ENCODE assay signal across 18 cellular contexts in genomic region chr7:95479992-95480624, GRCh38. TPM values are rescaled to one million over a fixed set of nuclear protein-coding genes. Genes with fewer than 3 reads are reported as not detected.
A peak's percentile ranks its signal among the peaks of the same experiment; 100 is the strongest.
DNase-seq lines count a peak whose midpoint lies in the region; ATAC-seq and TF ChIP-seq lines count a peak whose summit lies in the region.
"Had no signal": no experiment of that assay in that cellular context is flagged by ENCODE, and none has a peak within 500 bp of the region (broad histone marks: within the 10 kb centered on the region; RNA-seq: fewer than 3 reads in every experiment).

No MANE protein-coding gene starts in this region.

- H3K9ac ChIP-seq in DND-41 (ENCODE audit: low read depth, low read length), result no peak overlapping the region

- H3K4me1 ChIP-seq in DND-41 (ENCODE audit: insufficient read depth, low read length), result peaks cover 26% of the 10 kb centered on the region
- H3K4me1 ChIP-seq in Peyer's patch, result no peaks in the 10 kb centered on the region
- no peaks in the 10 kb centered on the region for H3K4me1 ChIP-seq in prostate gland (replicated peaks)
- no peaks in the 10 kb centered on the region for H3K4me1 ChIP-seq in OCI-LY7 (ENCODE audit: insufficient read depth, low read length, poor library complexity, severe bottlenecking)

- no peak for TF ChIP-seq POLR2A in Peyer's patch (IDR thresholded peaks at IDR 0.05)
- TF ChIP-seq POLR2A in prostate gland (IDR thresholded peaks at IDR 0.05), result no peak

- H3K9me3 ChIP-seq in DND-41 (ENCODE audit: insufficient read depth, low read length, severe bottlenecking), result no peaks in the 10 kb centered on the region
- no peaks in the 10 kb centered on the region for H3K9me3 ChIP-seq in Peyer's patch
- H3K9me3 ChIP-seq in prostate gland, result no peaks in the 10 kb centered on the region
- no peaks in the 10 kb centered on the region for H3K9me3 ChIP-seq in OCI-LY7 (ENCODE audit: low read length)
- H3K9me3 ChIP-seq: ovary, thyroid gland had no signal

- BruUV-seq in OCI-LY7 (replicated peaks; lab: Mats Ljungman, UMichigan), result no TSS peak

- ATAC-seq in DND-41 (ENCODE audit: insufficient read depth, low read depth) (no peak), GM19324 (IDR thresholded peaks at IDR 0.05; ENCODE audit: low FRiP score, unreplicated experiment) (peak; percentile 58), GM21825 (IDR thresholded peaks at IDR 0.05; ENCODE audit: unreplicated experiment) (peak; percentile 50), HG03342 (IDR thresholded peaks at IDR 0.05; ENCODE audit: unreplicated experiment) (peak; percentile 77)
- ATAC-seq: CD8-positive, alpha-beta T cell; T-helper 17 cell had no signal

- H3K4me2 ChIP-seq in DND-41 (ENCODE audit: insufficient read depth, low read length), result no peak overlapping the region
- no peak overlapping the region for H3K4me2 ChIP-seq in OCI-LY7 (ENCODE audit: low read length)

- POLR2A ChIA-PET in OCI-LY7 (lab: Charles Lee), result interaction anchor here (0.6 to 2.2 kb wide), 4 partner anchors 9 to 89 kb away, joined by 3 to 5 read pairs (median 4); no protein-coding TSS in a partner anchor

- DNase-seq in DND-41 (no peak), EL (no peak), Peyer's patch (no peak), prostate gland (ENCODE audit: low spot score) (no peak), OCI-LY7 (ENCODE audit: low spot score) (no peak)
- DNase-seq: 8988T; activated T-cell treated with anti-CD3 and anti-CD28 coated beads, Interleukin-2, amount 50 U/mL, for 48 hours; CD8-positive, alpha-beta T cell; islet precursor cell; NCI-H1048; NCI-H226; ovary; T-helper 17 cell; thyroid gland had no signal

- intact Hi-C loops in prostate gland (cut with DNase I), result loop anchor here (10.0 kb wide), 2 partner anchors 275 to 1035 kb away; no protein-coding TSS in a partner anchor
- intact Hi-C loops in OCI-LY7 (cut with micrococcal nuclease; ENCODE audit: unreplicated experiment), result no loop called here

- H3K27ac ChIP-seq in DND-41 (ENCODE audit: low read length), result 0 out of 2 replicates have a peak overlapping the region, but pooled peaks have one; percentile 5
- no peak overlapping the region for H3K27ac ChIP-seq in Peyer's patch
- H3K27ac ChIP-seq in prostate gland, result no peak overlapping the region
- no peak overlapping the region for H3K27ac ChIP-seq in OCI-LY7 (ENCODE audit: low read depth, low read length, poor library complexity, severe bottlenecking)
- H3K27ac ChIP-seq: ovary, thyroid gland had no signal

- no peak overlapping the region for H3K4me3 ChIP-seq in DND-41 (ENCODE audit: low read depth in 1 of 2, low read length in 2 of 2)
- H3K4me3 ChIP-seq in Peyer's patch, result no peak overlapping the region
- H3K4me3 ChIP-seq in prostate gland, result no peak overlapping the region
- no peak overlapping the region for H3K4me3 ChIP-seq in OCI-LY7 (ENCODE audit: low read depth, low read length, poor library complexity, severe bottlenecking)
- H3K4me3 ChIP-seq: ovary, thyroid gland had no signal

- no peaks in the 10 kb centered on the region for H3K79me2 ChIP-seq in DND-41 (ENCODE audit: insufficient read depth, low read length)
- H3K79me2 ChIP-seq in OCI-LY7 (ENCODE audit: insufficient read depth, low read depth, low read length), result no peaks in the 10 kb centered on the region

- TF ChIP-seq CTCF in DND-41 (IDR thresholded peaks at IDR 0.05; ENCODE audit: borderline replicate concordance, extremely low read depth, low read length, poor library complexity, severe bottlenecking) (no peak), Peyer's patch (IDR thresholded peaks at IDR 0.05) (no peak), prostate gland (IDR thresholded peaks at IDR 0.05) (no peak), OCI-LY7 (conservative IDR thresholded peaks at IDR 0.05; ENCODE audit: low read length) (no peak)

- H4K20me1 ChIP-seq in DND-41 (ENCODE audit: insufficient read depth, low read length) (no peaks in the 10 kb centered on the region), OCI-LY7 (ENCODE audit: insufficient read depth, low read length) (no peaks in the 10 kb centered on the region)

- H3K27me3 ChIP-seq in DND-41 (ENCODE audit: insufficient read depth, low read length, poor library complexity), result no peaks in the 10 kb centered on the region
- H3K27me3 ChIP-seq in Peyer's patch, result no peaks in the 10 kb centered on the region
- no peaks in the 10 kb centered on the region for H3K27me3 ChIP-seq in prostate gland (replicated peaks; ENCODE audit: insufficient read depth)
- H3K27me3 ChIP-seq: ovary, thyroid gland had no signal

- H3K36me3 ChIP-seq in DND-41 (ENCODE audit: insufficient read depth, low read length) (no peaks in the 10 kb centered on the region), Peyer's patch (no peaks in the 10 kb centered on the region), prostate gland (no peaks in the 10 kb centered on the region), OCI-LY7 (ENCODE audit: insufficient read depth, low read length) (no peaks in the 10 kb centered on the region; the same call in 1 of the 2 replicates)
- H3K36me3 ChIP-seq: ovary, thyroid gland had no signal

- no peak overlapping the region for H2AFZ ChIP-seq in DND-41 (ENCODE audit: low read depth, low read length)
- no peak overlapping the region for H2AFZ ChIP-seq in OCI-LY7 (ENCODE audit: low read length)

- CTCF ChIA-PET in OCI-LY7 (lab: Charles Lee; ENCODE audit: unreplicated experiment), result no interaction called here

- no peaks in the 10 kb centered on the region for H3K9me2 ChIP-seq in OCI-LY7 (ENCODE audit: insufficient read depth, low read length)

RNA-seq across cellular contexts. Expression of gene ASB4, which starts 5.6 kb away (rescaled TPM):
- total RNA-seq in Peyer's patch (1 to 10 TPM in 1 of 4 donors, not detected in 3; 1.3 TPM), prostate gland (under 1 TPM in 1 of 2 donors, not detected in 1; 0.57 TPM), OCI-LY7 (2022) (not detected in 2 replicates)
- not detected in 2 replicates for total RNA-seq in OCI-LY7 (2014; rRNA removed; shearing (Covaris generic))
- total RNA-seq: CD8-positive, alpha-beta T cell; chondrocyte; T-helper 17 cell had no signal

RNA-seq across cellular contexts. Expression of gene PON2, which starts 45.3 kb away (rescaled TPM):
- 100 to 1,000 TPM; 116 to 330 (median 193) TPM for total RNA-seq in Peyer's patch
- total RNA-seq in prostate gland, result 10 to 100 TPM; 65.5 to 65.6 TPM
- not detected in 2 replicates for total RNA-seq in OCI-LY7 (2014; rRNA removed; shearing (Covaris generic))
- total RNA-seq in OCI-LY7 (2022), result not detected in 2 replicates

Comparison
In these comparisons a context has a peak if more than half of its experiments do, and no peak if none do; other contexts are left out.
1. RNA of gene PON2, which starts 45.3 kb away (total RNA-seq): 116 to 330 TPM in Peyer's patch and 65.5 to 65.6 TPM in prostate gland; not detected in OCI-LY7; every median in the first group is over 10 times any median in the second.